16 cellular contexts compared by ENCODE assay signal in genomic region chr4:113955948-113956347, GRCh38. TPM values are rescaled to one million over a fixed set of nuclear protein-coding genes. Genes with fewer than 3 reads are reported as not detected.
DNase-seq lines count a peak whose midpoint lies in the region; ATAC-seq and TF ChIP-seq lines count a peak whose summit lies in the region.
"Had no signal": no experiment of that assay in that cellular context is flagged by ENCODE, and none has a peak within 500 bp of the region (broad histone marks: within the 10 kb centered on the region; RNA-seq: fewer than 3 reads in every experiment).

No MANE protein-coding gene starts in this region.

- H3K27me3 ChIP-seq in A673 (replicated peaks; ENCODE audit: insufficient read depth, low read depth, low read length, poor library complexity) (no peaks in the 10 kb centered on the region), RWPE2 (ENCODE audit: insufficient read depth, poor library complexity, severe bottlenecking) (no peaks in the 10 kb centered on the region), prostate gland (replicated peaks; ENCODE audit: insufficient read depth) (no peaks in the 10 kb centered on the region), tibial nerve (no peaks in the 10 kb centered on the region)

- DNase-seq in A673 (ENCODE audit: low spot score) (peak; percentile 38), RWPE2 (ENCODE audit: low spot score) (no peak), prostate gland (ENCODE audit: low spot score) (no peak), tibial nerve (ENCODE audit: low spot score in 2 of 2) (no peak), NCI-H69 (lab: John Stamatoyannopoulos, UW) (no peak)
- DNase-seq: activated naive CD8-positive, alpha-beta T cell treated with anti-CD3 and anti-CD28 coated beads, Interleukin-2, amount 10 ng/mL, durations not matched to agents 7 days and 5 days; activated T-cell treated with anti-CD3 and anti-CD28 coated beads, Interleukin-2, amount 50 U/mL, for 48 hours; CD8-positive, alpha-beta T cell; HCEC 1CT; NCI-H146; NCI-H446; stimulated activated naive CD4-positive, alpha-beta T cell had no signal

- H3K9me3 ChIP-seq in A673 (ENCODE audit: low read depth, low read length, poor library complexity, severe bottlenecking) = no peaks in the 10 kb centered on the region
- no peaks in the 10 kb centered on the region for H3K9me3 ChIP-seq in RWPE2 (ENCODE audit: severe bottlenecking)
- H3K9me3 ChIP-seq in prostate gland = no peaks in the 10 kb centered on the region
- H3K9me3 ChIP-seq in tibial nerve = no peaks in the 10 kb centered on the region
- H3K9me3 ChIP-seq: A549 had no signal

- H3K4me3 ChIP-seq in A673 (ENCODE audit: low read depth, low read length, poor library complexity, severe bottlenecking) (peak overlapping the region; percentile 7), RWPE2 (ENCODE audit: severe bottlenecking) (no peak overlapping the region), prostate gland (no peak overlapping the region), tibial nerve (no peak overlapping the region)
- H3K4me3 ChIP-seq: A549 had no signal

- ATAC-seq in GM18870 (IDR thresholded peaks at IDR 0.05; ENCODE audit: unreplicated experiment) (peak; percentile 60), HG03103 (IDR thresholded peaks at IDR 0.05; ENCODE audit: low read depth, unreplicated experiment) (peak; percentile 41), RWPE2 (ENCODE audit: low read depth) (no peak), GM18873 (IDR thresholded peaks at IDR 0.05; ENCODE audit: low FRiP score, unreplicated experiment) (no peak)
- ATAC-seq: A549; CD8-positive, alpha-beta T cell had no signal

- TF ChIP-seq CTCF in A673 (conservative IDR thresholded peaks at IDR 0.05; ENCODE audit: low read depth, low read length) = no peak
- TF ChIP-seq CTCF in RWPE2 (IDR thresholded peaks at IDR 0.05; ENCODE audit: poor library complexity, severe bottlenecking) = no peak
- TF ChIP-seq CTCF in prostate gland (IDR thresholded peaks at IDR 0.05) = no peak
- no peak for TF ChIP-seq CTCF in tibial nerve (IDR thresholded peaks at IDR 0.05)

- POLR2A ChIA-PET in A673 (lab: Charles Lee; ENCODE audit: low non-redundant PET) = no interaction called here

- H3K4me1 ChIP-seq in A673 (ENCODE audit: insufficient read depth, low read length, poor library complexity, severe bottlenecking) = peaks cover 80% of the 10 kb centered on the region
- peaks cover 58% of the 10 kb centered on the region for H3K4me1 ChIP-seq in RWPE2 (ENCODE audit: insufficient read depth, poor library complexity, severe bottlenecking)
- no peaks in the 10 kb centered on the region for H3K4me1 ChIP-seq in prostate gland (replicated peaks)
- H3K4me1 ChIP-seq in tibial nerve = peaks cover 0 to 24% (median 0%) of the 10 kb centered on the region in 4 donors

- intact Hi-C loops in A673 (cut with micrococcal nuclease; ENCODE audit: unreplicated experiment) (loop anchor here (1.0 to 10.0 kb wide), 2 partner anchors 66 to 739 kb away; no protein-coding TSS in a partner anchor), prostate gland (cut with DNase I) (loop anchor here (5.0 kb wide), 1 partner anchor 116 kb away; no protein-coding TSS in a partner anchor)

- no TSS peak for BruUV-seq in A673 (replicated peaks; lab: Mats Ljungman, UMichigan)

- WGBS in prostate gland = 83% methylated on average over 3 of the region's 3 CpGs
- 85 to 92% methylated on average over 3 of the region's 3 CpGs for WGBS in tibial nerve, 2 donors

- CTCF ChIA-PET in A673 (lab: Charles Lee) = no interaction called here

- no peaks in the 10 kb centered on the region for H3K36me3 ChIP-seq in A673 (ENCODE audit: insufficient read depth, low read length, poor library complexity, severe bottlenecking)
- peaks cover 28% of the 10 kb centered on the region for H3K36me3 ChIP-seq in RWPE2 (ENCODE audit: low read depth)
- H3K36me3 ChIP-seq in prostate gland = no peaks in the 10 kb centered on the region
- no peaks in the 10 kb centered on the region for H3K36me3 ChIP-seq in tibial nerve

- H3K27ac ChIP-seq in A673 (ENCODE audit: low read depth, low read length, poor library complexity, severe bottlenecking) = peak overlapping the region; percentile 11
- H3K27ac ChIP-seq in RWPE2 (ENCODE audit: poor library complexity, severe bottlenecking) = peak overlapping the region; percentile 10
- H3K27ac ChIP-seq in prostate gland = no peak overlapping the region
- H3K27ac ChIP-seq in tibial nerve = no peak overlapping the region
- H3K27ac ChIP-seq: A549 had no signal

- TF ChIP-seq EP300 in tibial nerve (IDR thresholded peaks at IDR 0.05) = no peak

- TF ChIP-seq POLR2A in prostate gland (IDR thresholded peaks at IDR 0.05) = no peak
- no peak for TF ChIP-seq POLR2A in tibial nerve (IDR thresholded peaks at IDR 0.05)

RNA-seq across cellular contexts. Expression of gene ARSJ, which starts 23.5 kb away (rescaled TPM):
- total RNA-seq in A673 (2021) = 3.8 and 4.6 TPM in 2 replicates
- 10 to 100 TPM in 1 of 2 donors, 1 to 10 TPM in 1; 8.8 to 12.5 TPM for total RNA-seq in prostate gland
- 1 to 10 TPM; 1.8 to 5.5 (median 2.1) TPM for total RNA-seq in tibial nerve
- total RNA-seq: CD8-positive, alpha-beta T cell had no signal

Comparison
In these comparisons a context has a peak if more than half of its experiments do, and no peak if none do; other contexts are left out.
1. H3K27ac ChIP-seq: peak in A673 (single experiment) and RWPE2 (single experiment); none in prostate gland (0 of 2) and tibial nerve (0 of 4).
2. ATAC-seq: peak in GM18870 (single experiment) and HG03103 (single experiment); none in RWPE2 (single experiment) and GM18873 (single experiment).